In the genomic region with DNA sequence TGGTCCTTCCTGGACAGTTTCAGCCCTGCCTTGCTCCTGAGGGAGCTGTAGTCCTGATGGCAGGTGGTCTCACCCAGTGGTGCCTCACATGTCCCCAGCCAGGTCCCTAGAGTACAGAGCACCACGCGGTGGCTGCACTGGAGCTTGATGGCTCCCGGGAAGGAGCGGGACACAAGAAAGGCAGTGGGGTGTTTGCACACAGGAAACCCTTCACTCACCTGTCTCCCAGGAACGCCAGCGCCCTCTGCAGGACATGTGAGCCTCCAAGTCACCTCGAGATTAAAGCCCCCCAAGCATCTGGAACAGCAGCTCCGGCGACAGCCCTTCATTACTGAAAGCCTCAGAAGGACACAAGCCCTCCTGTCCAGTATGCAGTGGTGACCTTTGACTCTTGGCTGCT, we compare ENCODE assay signal across 8 cellular contexts. TPM values are rescaled to one million over a fixed set of nuclear protein-coding genes. Genes with fewer than 3 reads are reported as not detected.
DNase-seq lines count a peak whose midpoint lies in the region; TF ChIP-seq lines count a peak whose summit lies in the region.

No MANE protein-coding gene starts in this region.

- TF ChIP-seq CTCF in GM06990 (IDR thresholded peaks at IDR 0.05; ENCODE audit: insufficient read depth, low read length, poor library complexity, severe bottlenecking) (peak; percentile 57), cardiac fibroblast (IDR thresholded peaks at IDR 0.05; ENCODE audit: low read depth, low read length) (peak; percentile 43)

- H3K4me3 ChIP-seq in GM06990 (replicated peaks; ENCODE audit: low read depth, low read length) = no peak overlapping the region
- H3K4me3 ChIP-seq in cardiac fibroblast (replicated peaks in 1 of 2; ENCODE audit: low read depth in 2 of 2, low read length in 2 of 2) = no peak overlapping the region

- DNase-seq in A172 (ENCODE audit: low spot score) (peak; percentile 51), GM06990 (ENCODE audit: extremely low read depth, insufficient read length) (no peak), NCI-H748 (lab: John Stamatoyannopoulos, UW; ENCODE audit: unreplicated experiment) (peak; percentile 89), cardiac fibroblast (ENCODE audit: low read depth in 2 of 2) (peak; percentile 7 to 14), NCI-H446 treated with DMSO at 0.1 percent for 48 hours (lab: John Stamatoyannopoulos, UW) (no peak), GM03348 (ENCODE audit: low spot score) (no peak), HCEC 1CT (no peak)
- DNase-seq in stimulated activated CD4-positive, alpha-beta T cell treated with anti-CD3 and anti-CD28 coated beads, Interleukin-4, amount 100 ng/mL, for 1 hour = peak; percentile 43

- no peaks in the 10 kb centered on the region; the same call in 1 of the 2 replicates for H3K27me3 ChIP-seq in GM06990 (replicated peaks; ENCODE audit: control insufficient read depth, insufficient read depth, low read length)

- H3K36me3 ChIP-seq in GM06990 (ENCODE audit: control insufficient read depth, insufficient read depth, low read length) = no peaks in the 10 kb centered on the region

RNA-seq across cellular contexts. Expression of a gene that starts 19.9 kb away (rescaled TPM):
- total RNA-seq in A172 (2014; rRNA removed; shearing (Covaris generic)) = 70.4 and 81.1 TPM in 2 replicates

RNA-seq across cellular contexts. Expression of a gene that starts 43.5 kb away (rescaled TPM):
- 34.2 and 41.6 TPM in 2 replicates for total RNA-seq in A172 (2014; rRNA removed; shearing (Covaris generic))

Comparison
In these comparisons a context has a peak if more than half of its experiments do, and no peak if none do; other contexts are left out.
1. DNase-seq: peak in A172 (single experiment), NCI-H748 (single experiment), cardiac fibroblast (2 of 2) and stimulated activated CD4-positive, alpha-beta T cell treated with anti-CD3 and anti-CD28 coated beads, Interleukin-4, amount 100 ng/mL, for 1 hour (single experiment); none in GM06990 (single experiment), NCI-H446 treated with DMSO at 0.1 percent for 48 hours (single experiment), GM03348 (single experiment) and HCEC 1CT (single experiment).